ENCODE assay signal across 16 cellular contexts in the genomic region with DNA sequence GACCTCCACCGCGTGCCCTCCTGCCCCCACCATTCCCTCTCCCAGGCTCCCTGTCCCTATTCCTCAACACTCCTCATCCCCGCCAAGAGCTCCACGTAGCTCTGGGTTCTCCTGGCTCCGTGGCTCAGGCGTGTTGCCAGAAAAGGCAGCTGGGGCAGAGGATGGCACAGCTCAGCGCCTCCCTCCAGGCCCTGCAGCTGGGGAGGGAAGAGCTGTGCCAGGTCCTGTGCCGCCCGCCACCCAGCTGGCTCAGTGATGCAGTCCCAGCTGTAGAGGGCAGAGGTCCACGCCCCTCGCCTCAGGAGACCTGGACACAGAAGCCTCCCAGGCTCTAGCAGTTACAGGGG. TPM values are rescaled to one million over a fixed set of nuclear protein-coding genes. Genes with fewer than 3 reads are reported as not detected.
DNase-seq lines count a peak whose midpoint lies in the region; ATAC-seq and TF ChIP-seq lines count a peak whose summit lies in the region.
"Had no signal": no experiment of that assay in that cellular context is flagged by ENCODE, and none has a peak within 500 bp of the region (broad histone marks: within the 10 kb centered on the region; RNA-seq: fewer than 3 reads in every experiment).

No MANE protein-coding gene starts in this region.

- H3K18ac ChIP-seq in IMR-90 (ENCODE audit: low read depth, low read length): no peak overlapping the region

- no peaks in the 10 kb centered on the region for H3K27me3 ChIP-seq in IMR-90 (ENCODE audit: control insufficient read depth, insufficient read depth, low read length)
- no peaks in the 10 kb centered on the region for H3K27me3 ChIP-seq in neural progenitor cell
- H3K27me3 ChIP-seq: transverse colon had no signal

- peaks cover 9% of the 10 kb centered on the region for H3F3A ChIP-seq in neural progenitor cell (ENCODE audit: low read depth)

- no peak overlapping the region for H2AK5ac ChIP-seq in IMR-90 (ENCODE audit: low read depth, low read length)

- peaks cover 12% of the 10 kb centered on the region; the same call in 1 of the 2 replicates for H3K9me1 ChIP-seq in IMR-90 (ENCODE audit: insufficient read depth, low read length)

- intact Hi-C loops in IMR-90 (cut with micrococcal nuclease): no loop called here

- 60% methylated on average over 1 of the region's 11 CpGs; no CpG with 5 or more reads in 1 of the 2 experiments for WGBS in IMR-90 (ENCODE audit: extremely low coverage in 2 of 2, insufficient read length in 1 of 2), 2 experiments

- H3K9ac ChIP-seq in IMR-90 (ENCODE audit: low read depth, low read length) (no peak overlapping the region), neural progenitor cell (no peak overlapping the region)

- H2BK20ac ChIP-seq in IMR-90 (ENCODE audit: low read depth, low read length): no peak overlapping the region

- no peak overlapping the region for H3K27ac Mint-ChIP-seq in neural progenitor cell

- peaks cover 13% of the 10 kb centered on the region for H3K4me1 ChIP-seq in IMR-90 (ENCODE audit: control insufficient read depth, insufficient read depth, low read length)
- H3K4me1 ChIP-seq in neural progenitor cell: no peaks in the 10 kb centered on the region

- BruUV-seq in IMR-90 (replicated peaks; lab: Mats Ljungman, UMichigan): no TSS peak

- no peak for TF ChIP-seq POLR2A in IMR-90 (IDR thresholded peaks at IDR 0.05; ENCODE audit: low read depth, low read length)

- TF ChIP-seq RAD21 in IMR-90 (IDR thresholded peaks at IDR 0.05; ENCODE audit: low read length): no peak

- no peak overlapping the region for H3K4ac ChIP-seq in IMR-90 (ENCODE audit: low read depth, low read length)

- POLR2A ChIA-PET in IMR-90 (lab: Charles Lee; ENCODE audit: unreplicated experiment): interaction anchor here (0.9 kb wide), 1 partner anchor 841 kb away, joined by 5 read pairs; no protein-coding TSS in a partner anchor

- H3K9me3 ChIP-seq in IMR-90 (ENCODE audit: control insufficient read depth, insufficient read depth, low read length) (no peaks in the 10 kb centered on the region), neural progenitor cell (ENCODE audit: low read depth) (no peaks in the 10 kb centered on the region)
- H3K9me3 ChIP-seq: transverse colon had no signal

- H2AFZ ChIP-seq in IMR-90 (replicated peaks; ENCODE audit: low read length, poor library complexity): no peak overlapping the region
- H2AFZ ChIP-seq in neural progenitor cell (replicated peaks): no peak overlapping the region

- H3K56ac ChIP-seq in IMR-90 (ENCODE audit: extremely low read depth, insufficient read depth, low read length): no peak overlapping the region

- H3K36me3 ChIP-seq in IMR-90 (ENCODE audit: control insufficient read depth, insufficient read depth, low read length) (peaks cover 45% of the 10 kb centered on the region), neural progenitor cell (no peaks in the 10 kb centered on the region)

- TF ChIP-seq CTCF in IMR-90 (conservative IDR thresholded peaks at IDR 0.05; ENCODE audit: low read depth, low read length) (no peak), neural progenitor cell (IDR thresholded peaks at IDR 0.05) (no peak)

- dilution Hi-C loops in IMR-90 (cut with HindIII; ENCODE audit: low sequenced_read_pairs, unreplicated experiment): no loop called here

- H2AK9ac ChIP-seq in IMR-90 (replicated peaks; ENCODE audit: low read depth, low read length, poor library complexity): peak overlapping the region; percentile 70

- no peak overlapping the region for H2BK5ac ChIP-seq in IMR-90 (ENCODE audit: low read depth, low read length, poor library complexity, severe bottlenecking)

- CTCF ChIA-PET in IMR-90 (lab: Yijun Ruan, JAX): no interaction called here

- H4K20me1 ChIP-seq in IMR-90 (ENCODE audit: insufficient read depth, low read length) (0 out of 2 replicates have a peak, but pooled peaks cover 12% of the 10 kb centered on the region), neural progenitor cell (ENCODE audit: low read depth) (no peaks in the 10 kb centered on the region)

- H3K4me3 Mint-ChIP-seq in neural progenitor cell: no peak overlapping the region
- H3K4me3 Mint-ChIP-seq: CD8-positive, alpha-beta T cell had no signal

- no peaks in the 10 kb centered on the region for H3K9me3 Mint-ChIP-seq in neural progenitor cell
- H3K9me3 Mint-ChIP-seq: CD8-positive, alpha-beta T cell had no signal

- H2BK120ac ChIP-seq in IMR-90 (ENCODE audit: low read depth, low read length): no peak overlapping the region

- peaks cover 34 to 75% of the 10 kb centered on the region in 2 experiments for H3K79me1 ChIP-seq in IMR-90 (ENCODE audit: low read depth in 1 of 2, low read length in 2 of 2)

- H3K4me1 Mint-ChIP-seq in neural progenitor cell: peaks cover 28% of the 10 kb centered on the region

- DNase-seq in IMR-90: no peak
- peak in 56 of 58 donors; percentile 8 to 98 (median 88) for DNase-seq in anterior cingulate cortex (lab: John Stamatoyannopoulos, UW)
- DNase-seq in hippocampal formation (lab: John Stamatoyannopoulos, UW): peak; percentile 90 to 93
- no peak for DNase-seq in neural progenitor cell (ENCODE audit: low spot score)
- no peak for DNase-seq in KG1 (lab: John Stamatoyannopoulos, UW)
- DNase-seq: activated T-cell treated with anti-CD3 and anti-CD28 coated beads, Interleukin-2, amount 50 U/mL, for 48 hours; CD8-positive, alpha-beta T cell; H7; kidney; NCI-H510A; transverse colon had no signal

- no peak overlapping the region for H3K27ac ChIP-seq in IMR-90 (ENCODE audit: insufficient read depth, low read length)
- H3K27ac ChIP-seq in skin epidermis: peak overlapping the region in 14 of 21 experiments; percentile 7 to 80 (median 64)
- H3K27ac ChIP-seq in neural progenitor cell: no peak overlapping the region
- H3K27ac ChIP-seq: VCaP had no signal

- H4K5ac ChIP-seq in IMR-90 (ENCODE audit: low read depth, low read length): no peak overlapping the region

- no peak overlapping the region for H4K8ac ChIP-seq in IMR-90 (ENCODE audit: low read depth in 2 of 2, low read length in 2 of 2)

- in situ Hi-C loops in IMR-90 (cut with MboI; ENCODE audit: low sequenced_read_pairs): no loop called here

- H3K4me2 ChIP-seq in IMR-90 (ENCODE audit: low read depth, low read length) (no peak overlapping the region), neural progenitor cell (no peak overlapping the region)

- no peak overlapping the region for H3K23ac ChIP-seq in IMR-90 (ENCODE audit: low read depth, low read length)

- H4K91ac ChIP-seq in IMR-90 (ENCODE audit: insufficient read depth, low read depth, low read length): no peak overlapping the region

- no peak overlapping the region for H3K14ac ChIP-seq in IMR-90 (replicated peaks; ENCODE audit: low read depth, low read length)

- no peak overlapping the region for H2BK15ac ChIP-seq in IMR-90 (ENCODE audit: low read depth, low read length)

- H3K27me3 Mint-ChIP-seq in neural progenitor cell (ENCODE audit: insufficient read depth, low read depth): peaks cover 8% of the 10 kb centered on the region

- no peak for ATAC-seq in IMR-90 (ENCODE audit: low read depth)
- no peak for ATAC-seq in HG03025 (IDR thresholded peaks at IDR 0.05; ENCODE audit: low FRiP score, unreplicated experiment)
- no peak for ATAC-seq in HG03159 (IDR thresholded peaks at IDR 0.05; ENCODE audit: unreplicated experiment)
- ATAC-seq: CD8-positive, alpha-beta T cell had no signal

- peaks cover 19% of the 10 kb centered on the region for H3K79me2 ChIP-seq in neural progenitor cell (ENCODE audit: low read depth)

- H3K4me3 ChIP-seq in IMR-90 (ENCODE audit: insufficient read depth, low read depth, low read length) (no peak overlapping the region), skin epidermis (no peak overlapping the region), neural progenitor cell (no peak overlapping the region)
- H3K4me3 ChIP-seq: transverse colon had no signal

- H3K36me3 Mint-ChIP-seq in neural progenitor cell: no peaks in the 10 kb centered on the region

TF ChIP-seq in IMR-90, 13 proteins besides CTCF, POLR2A, EP300 and RAD21 (continues in another document):
- TF ChIP-seq FOS (IDR thresholded peaks at IDR 0.05; ENCODE audit: low read depth, low read length) (no peak), MAZ (IDR thresholded peaks at IDR 0.05; ENCODE audit: borderline replicate concordance, low read depth, low read length) (no peak), CEBPB (IDR thresholded peaks at IDR 0.05; ENCODE audit: low read depth, low read length) (no peak), BHLHE40 (IDR thresholded peaks at IDR 0.05; ENCODE audit: low read depth, low read length) (no peak), SMC3 (IDR thresholded peaks at IDR 0.05; ENCODE audit: low read depth, low read length) (no peak)
- TF ChIP-seq, protein P1, sequence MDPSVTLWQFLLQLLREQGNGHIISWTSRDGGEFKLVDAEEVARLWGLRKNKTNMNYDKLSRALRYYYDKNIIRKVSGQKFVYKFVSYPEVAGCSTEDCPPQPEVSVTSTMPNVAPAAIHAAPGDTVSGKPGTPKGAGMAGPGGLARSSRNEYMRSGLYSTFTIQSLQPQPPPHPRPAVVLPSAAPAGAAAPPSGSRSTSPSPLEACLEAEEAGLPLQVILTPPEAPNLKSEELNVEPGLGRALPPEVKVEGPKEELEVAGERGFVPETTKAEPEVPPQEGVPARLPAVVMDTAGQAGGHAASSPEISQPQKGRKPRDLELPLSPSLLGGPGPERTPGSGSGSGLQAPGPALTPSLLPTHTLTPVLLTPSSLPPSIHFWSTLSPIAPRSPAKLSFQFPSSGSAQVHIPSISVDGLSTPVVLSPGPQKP (IDR thresholded peaks at IDR 0.05; ENCODE audit: borderline replicate concordance, low read depth, low read length): no peak

RNA-seq across cellular contexts. Expression of a gene that starts 4.2 kb away (rescaled TPM):
- total RNA-seq in IMR-90 (2012; rRNA removed): 28.1 and 46.6 TPM in 2 replicates
- polyA plus RNA-seq in IMR-90 (2012; rRNA removed): 75.7 and 78.8 TPM in 2 replicates
- 77.3 and 77.9 TPM in 2 replicates for polyA plus RNA-seq in IMR-90 (2012; cell fraction: cytosol; rRNA removed)
- 56.6 and 87.7 TPM in 2 replicates for polyA plus RNA-seq in IMR-90 (2012; cell fraction: nucleus; rRNA removed; ENCODE audit: low replicate concordance)
- total RNA-seq in neural progenitor cell (ENCODE audit: low replicate concordance): 8.1 and 11.8 TPM in 2 replicates

RNA-seq across cellular contexts. Expression of a gene that starts 4.6 kb away (rescaled TPM):
- 9.5 and 10.3 TPM in 2 replicates for total RNA-seq in IMR-90 (2012; rRNA removed)
- 10.4 and 11.1 TPM in 2 replicates for polyA plus RNA-seq in IMR-90 (2012; rRNA removed)
- 5.4 and 8.6 TPM in 2 replicates for polyA plus RNA-seq in IMR-90 (2012; cell fraction: cytosol; rRNA removed)
- polyA plus RNA-seq in IMR-90 (2012; cell fraction: nucleus; rRNA removed; ENCODE audit: low replicate concordance): 16.7 and 32.2 TPM in 2 replicates
- total RNA-seq in neural progenitor cell (ENCODE audit: low replicate concordance): 2.8 and 10.7 TPM in 2 replicates

RNA-seq across cellular contexts. Expression of a gene that starts 22.8 kb away (rescaled TPM):
- total RNA-seq in IMR-90 (2012; rRNA removed) (not detected in 2 replicates), neural progenitor cell (ENCODE audit: low replicate concordance) (0.06 TPM in 1 of 2 replicates, not detected in the other)
- polyA plus RNA-seq in IMR-90 (2012; rRNA removed): not detected in 2 replicates
- polyA plus RNA-seq in IMR-90 (2012; cell fraction: cytosol; rRNA removed): 0.02 TPM in 2 replicates
- polyA plus RNA-seq in IMR-90 (2012; cell fraction: nucleus; rRNA removed; ENCODE audit: low replicate concordance): 0.16 and 0.70 TPM in 2 replicates
- total RNA-seq: CD8-positive, alpha-beta T cell; H7; kidney; osteoblast had no signal

Comparison
In these comparisons a context has a peak if more than half of its experiments do, and no peak if none do; other contexts are left out.
1. DNase-seq: peak in anterior cingulate cortex (56 of 58) and hippocampal formation (2 of 2); none in IMR-90 (single experiment), neural progenitor cell (single experiment) and KG1 (single experiment).
2. H3K27ac ChIP-seq: peak in skin epidermis (14 of 21); none in IMR-90 (single experiment) and neural progenitor cell (single experiment).